Comparison of ENCODE assay signal across 15 cellular contexts in the genomic region with DNA sequence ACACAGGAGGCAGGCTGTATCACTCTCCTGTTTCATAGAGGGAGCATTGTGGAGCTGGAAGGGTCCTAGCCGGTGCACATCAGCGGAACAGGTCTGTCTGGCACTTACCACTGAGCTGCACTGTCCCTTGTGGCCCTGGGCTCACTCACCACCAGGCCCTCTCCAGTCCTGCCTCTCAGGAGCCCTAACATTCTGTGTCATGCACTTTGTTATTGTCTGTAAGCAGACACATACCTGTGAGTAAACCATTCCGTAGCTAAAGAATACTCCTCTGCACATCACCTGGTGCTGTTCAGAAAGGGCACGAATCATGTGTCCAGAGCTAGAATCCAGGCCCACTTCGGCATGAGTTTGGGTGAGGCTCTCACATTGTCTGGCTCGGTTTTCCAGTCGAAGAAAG.
DNase-seq lines count a peak whose midpoint lies in the region; FAIRE-seq and TF ChIP-seq lines count a peak whose summit lies in the region.
"Had no signal": no experiment of that assay in that cellular context is flagged by ENCODE, and none has a peak within 500 bp of the region (broad histone marks: within the 10 kb centered on the region; RNA-seq: fewer than 3 reads in every experiment).

No MANE protein-coding gene starts in this region.

- H3K27ac ChIP-seq in mesodermal cell (ENCODE audit: low read depth, low read length, severe bottlenecking) (peak overlapping the region; percentile 80), stomach smooth muscle (ENCODE audit: low read length) (peak overlapping the region; percentile 42)

- H3K4me1 ChIP-seq in mesodermal cell (ENCODE audit: control insufficient read depth, insufficient read depth, low read length, poor library complexity, severe bottlenecking), result peaks cover 57% of the 10 kb centered on the region
- peaks cover 31% of the 10 kb centered on the region for H3K4me1 ChIP-seq in stomach smooth muscle (ENCODE audit: control insufficient read depth, insufficient read depth, low read length)

- no peaks in the 10 kb centered on the region for H3K9me3 ChIP-seq in mesodermal cell (ENCODE audit: control insufficient read depth, low read length)
- no peaks in the 10 kb centered on the region for H3K9me3 ChIP-seq in stomach smooth muscle (ENCODE audit: control insufficient read depth in 2 of 2, low read length in 2 of 2)
- H3K9me3 ChIP-seq: vagina had no signal

- H3K4me3 ChIP-seq in bronchial epithelial cell (ENCODE audit: low read depth, low read length) (no peak overlapping the region), mesodermal cell (ENCODE audit: extremely low read depth, insufficient read depth, low read length, poor library complexity, severe bottlenecking) (no peak overlapping the region), stomach smooth muscle (ENCODE audit: low read length in 2 of 2) (no peak overlapping the region)
- H3K4me3 ChIP-seq: vagina had no signal

- FAIRE-seq in HTR-8/SVneo (lab: Jason Lieb, UNC) (peak; percentile 69), bronchial epithelial cell (lab: Jason Lieb, UNC) (peak; percentile 13)

- no peak for TF ChIP-seq CTCF in bronchial epithelial cell (IDR thresholded peaks at IDR 0.05; ENCODE audit: insufficient read depth, low read length, severe bottlenecking)

- 100% methylated on average over 4 of the region's 7 CpGs for WGBS in mesodermal cell (ENCODE audit: insufficient coverage in 2 of 2), 2 experiments

- no peak overlapping the region for H3K9ac ChIP-seq in stomach smooth muscle (ENCODE audit: low read length in 2 of 2)

- no peak for DNase-seq in HTR-8/SVneo (ENCODE audit: insufficient read length, low spot score)
- DNase-seq in bronchial epithelial cell (ENCODE audit: low read depth), result no peak
- no peak for DNase-seq in GOT3 (lab: John Stamatoyannopoulos, UW)
- DNase-seq in activated naive CD4-positive, alpha-beta T cell treated with Interleukin-2 at 50 U/mL for 16 hours, result no peak
- no peak for DNase-seq in glomerular visceral epithelial cell (ENCODE audit: extremely low spot score)
- no peak for DNase-seq in NCI-H187 treated with DMSO at 0.1 percent for 48 hours (lab: John Stamatoyannopoulos, UW)
- DNase-seq: activated CD4-positive, alpha-beta memory T cell treated with anti-CD3 and anti-CD28 coated beads, Interleukin-2, amount 10 ng/mL, durations not matched to agents 7 days and 5 days; activated T-cell treated with anti-CD3 and anti-CD28 coated beads, Interleukin-2, amount 50 U/mL, for 48 hours; hypothalamus; KBM-7; NCI-H2029 treated with DMSO at 0.1 percent for 48 hours; stimulated activated naive CD4-positive, alpha-beta T cell treated with Interleukin-2 at 50 U/mL for 16 hours had no signal

- H3K27me3 ChIP-seq in bronchial epithelial cell (ENCODE audit: control insufficient read depth, insufficient read depth, low read length), result no peaks in the 10 kb centered on the region
- no peaks in the 10 kb centered on the region for H3K27me3 ChIP-seq in stomach smooth muscle (ENCODE audit: control insufficient read depth in 1 of 2, insufficient read depth in 2 of 2, low read length in 2 of 2)
- H3K27me3 ChIP-seq: vagina had no signal

- H3K36me3 ChIP-seq in bronchial epithelial cell (ENCODE audit: control insufficient read depth, insufficient read depth, low read length) (peaks cover 4% of the 10 kb centered on the region), mesodermal cell (ENCODE audit: control insufficient read depth, insufficient read depth, low read length) (peaks cover 71% of the 10 kb centered on the region), stomach smooth muscle (ENCODE audit: control insufficient read depth in 2 of 2, insufficient read depth in 2 of 2, low read length in 2 of 2) (peaks cover 13 to 17% of the 10 kb centered on the region in 2 donors)
